In genomic region chr15:93066103-93066725, GRCh38 we compare ENCODE assay signal across 23 cellular contexts. TPM values are rescaled to one million over a fixed set of nuclear protein-coding genes. Genes with fewer than 3 reads are reported as not detected.
DNase-seq lines count a peak whose midpoint lies in the region; ATAC-seq and TF ChIP-seq lines count a peak whose summit lies in the region.
"Had no signal": no experiment of that assay in that cellular context is flagged by ENCODE, and none has a peak within 500 bp of the region (broad histone marks: within the 10 kb centered on the region; RNA-seq: fewer than 3 reads in every experiment).

No MANE protein-coding gene starts in this region.

- H3K27ac Mint-ChIP-seq in neural progenitor cell: no peak overlapping the region
- no peak overlapping the region for H3K27ac Mint-ChIP-seq in CD4-positive, alpha-beta T cell
- H3K27ac Mint-ChIP-seq: activated CD4-positive, alpha-beta memory T cell treated with anti-CD3 and anti-CD28 coated beads, Interleukin-2, amount 10 ng/mL, durations not matched to agents 7 days and 5 days; activated naive CD8-positive, alpha-beta T cell treated with anti-CD3 and anti-CD28 coated beads for 36 hours; T-helper 17 cell had no signal

- H3F3A ChIP-seq in neural progenitor cell (ENCODE audit: low read depth): peaks cover 92% of the 10 kb centered on the region

- H3K4me1 Mint-ChIP-seq in neural progenitor cell: peaks cover 78% of the 10 kb centered on the region
- no peaks in the 10 kb centered on the region for H3K4me1 Mint-ChIP-seq in CD4-positive, alpha-beta T cell (ENCODE audit: low read depth)
- H3K4me1 Mint-ChIP-seq: activated CD4-positive, alpha-beta memory T cell treated with anti-CD3 and anti-CD28 coated beads, Interleukin-2, amount 10 ng/mL, durations not matched to agents 7 days and 5 days had no signal

- H4K20me1 ChIP-seq in neural progenitor cell (ENCODE audit: low read depth): peaks cover 98% of the 10 kb centered on the region

- DNase-seq in dorsolateral prefrontal cortex (no peak), neural progenitor cell (ENCODE audit: low spot score) (no peak), suprapubic skin (ENCODE audit: low spot score in 2 of 2) (peak in 1 of 2 donors; percentile 67), AG20443 (ENCODE audit: low spot score) (no peak), HEK293T (ENCODE audit: extremely low spot score) (no peak)
- no peak for DNase-seq in CD4-positive, alpha-beta T cell
- DNase-seq: activated CD4-positive, alpha-beta memory T cell treated with anti-CD3 and anti-CD28 coated beads, Interleukin-2, amount 10 ng/mL, durations not matched to agents 7 days and 5 days; activated naive CD8-positive, alpha-beta T cell treated with anti-CD3 and anti-CD28 coated beads for 36 hours; Calu3; glutamatergic neuron; islet precursor cell; Karpas-422; NCI-H1436 treated with DMSO at 0.1 percent for 48 hours; NCI-H446; NCI-H82; SK-N-SH; stimulated activated naive CD4-positive, alpha-beta T cell treated with Interleukin-2 at 50 U/mL for 16 hours; T-helper 17 cell had no signal

- H3K27me3 ChIP-seq in dorsolateral prefrontal cortex (peaks cover 0 to 31% (median 0%) of the 10 kb centered on the region in 45 donors), neural progenitor cell (no peaks in the 10 kb centered on the region), suprapubic skin (no peaks in the 10 kb centered on the region)
- H3K27me3 ChIP-seq in CD4-positive, alpha-beta T cell (ENCODE audit: control insufficient read depth, insufficient read depth, low read length): peaks cover 13% of the 10 kb centered on the region

- POLR2A ChIA-PET in HEK293 (lab: Yijun Ruan, JAX): no interaction called here
- POLR2A ChIA-PET in HEK293T (lab: Yijun Ruan, JAX): no interaction called here
- POLR2A ChIA-PET in CD4-positive, alpha-beta T cell (lab: Charles Lee): no interaction called here

- H3K36me3 ChIP-seq in HEK293 (ENCODE audit: control insufficient read depth in 2 of 2, insufficient read depth in 1 of 2, low read length in 2 of 2) (peaks cover 6 to 22% of the 10 kb centered on the region in 2 experiments; a peak in 2 of 3 replicates), neural progenitor cell (peaks cover 6% of the 10 kb centered on the region), suprapubic skin (peaks cover 5% of the 10 kb centered on the region)

- no peak overlapping the region for H3K4me3 ChIP-seq in HEK293 (ENCODE audit: low read depth, low read length)
- H3K4me3 ChIP-seq in dorsolateral prefrontal cortex: peak overlapping the region in 1 of 59 donors; percentile 17
- H3K4me3 ChIP-seq in neural progenitor cell: no peak overlapping the region
- H3K4me3 ChIP-seq in suprapubic skin: no peak overlapping the region
- H3K4me3 ChIP-seq: lung had no signal

- TF ChIP-seq CTCF in HEK293 (tag by site-specific recombination; IDR thresholded peaks at IDR 0.05) (no peak), dorsolateral prefrontal cortex (IDR thresholded peaks at IDR 0.05 in 54 of 56, conservative IDR thresholded peaks at IDR 0.05 in 2 of 56; ENCODE audit: low read depth in 1 of 56, partially characterized antibody in 56 of 56) (no peak), neural progenitor cell (IDR thresholded peaks at IDR 0.05) (no peak), suprapubic skin (IDR thresholded peaks at IDR 0.05) (no peak)
- no peak for TF ChIP-seq CTCF in CD4-positive, alpha-beta T cell (IDR thresholded peaks at IDR 0.05)

- no peak for TF ChIP-seq POLR2A in suprapubic skin (IDR thresholded peaks at IDR 0.05)

- intact Hi-C loops in dorsolateral prefrontal cortex (cut with DNase I): no loop called here
- intact Hi-C loops in CD4-positive, alpha-beta T cell (cut with DNase I, micrococcal nuclease): no loop called here

- no peak overlapping the region for H3K4me3 Mint-ChIP-seq in neural progenitor cell
- H3K4me3 Mint-ChIP-seq in CD4-positive, alpha-beta T cell: no peak overlapping the region
- H3K4me3 Mint-ChIP-seq: activated CD4-positive, alpha-beta memory T cell treated with anti-CD3 and anti-CD28 coated beads, Interleukin-2, amount 10 ng/mL, durations not matched to agents 7 days and 5 days; activated naive CD8-positive, alpha-beta T cell treated with anti-CD3 and anti-CD28 coated beads for 36 hours; T-helper 17 cell had no signal

- H3K9me3 Mint-ChIP-seq in neural progenitor cell: peaks cover 5% of the 10 kb centered on the region
- no peaks in the 10 kb centered on the region for H3K9me3 Mint-ChIP-seq in CD4-positive, alpha-beta T cell
- H3K9me3 Mint-ChIP-seq: activated CD4-positive, alpha-beta memory T cell treated with anti-CD3 and anti-CD28 coated beads, Interleukin-2, amount 10 ng/mL, durations not matched to agents 7 days and 5 days; activated naive CD8-positive, alpha-beta T cell treated with anti-CD3 and anti-CD28 coated beads for 36 hours had no signal

- H3K9ac ChIP-seq in neural progenitor cell: no peak overlapping the region
- H3K9ac ChIP-seq: SK-N-SH had no signal

- H3K4me2 ChIP-seq in neural progenitor cell: no peak overlapping the region
- H3K4me2 ChIP-seq: SK-N-SH had no signal

- peaks cover 37% of the 10 kb centered on the region for H3K36me3 Mint-ChIP-seq in neural progenitor cell
- H3K36me3 Mint-ChIP-seq in CD4-positive, alpha-beta T cell (ENCODE audit: low read depth): no peaks in the 10 kb centered on the region
- H3K36me3 Mint-ChIP-seq: activated naive CD8-positive, alpha-beta T cell treated with anti-CD3 and anti-CD28 coated beads for 36 hours had no signal

- no peaks in the 10 kb centered on the region for H3K9me3 ChIP-seq in HEK293 (ENCODE audit: control insufficient read depth, insufficient read depth, low read depth, low read length)
- no peaks in the 10 kb centered on the region for H3K9me3 ChIP-seq in neural progenitor cell (ENCODE audit: low read depth)
- H3K9me3 ChIP-seq in suprapubic skin: no peaks in the 10 kb centered on the region
- H3K9me3 ChIP-seq in CD4-positive, alpha-beta T cell (ENCODE audit: control insufficient read depth, low read length): no peaks in the 10 kb centered on the region
- H3K9me3 ChIP-seq: SK-N-SH had no signal

- H2AFZ ChIP-seq in neural progenitor cell (replicated peaks): no peak overlapping the region

- CTCF ChIA-PET in HEK293 (lab: Yijun Ruan, JAX) (interaction anchor here (0.6 to 0.9 kb wide), 4 partner anchors 345 to 1164 kb away, joined by 3 to 4 read pairs (median 4); no protein-coding TSS in a partner anchor), HEK293T (lab: Yijun Ruan, JAX) (interaction anchor here (0.6 kb wide), 1 partner anchor 21 kb away, joined by 3 read pairs; no protein-coding TSS in a partner anchor)
- CTCF ChIA-PET in CD4-positive, alpha-beta T cell (lab: Charles Lee): no interaction called here

- 88% methylated on average over 32 of the region's 45 CpGs for WGBS in suprapubic skin

- TF ChIP-seq EP300 in suprapubic skin (IDR thresholded peaks at IDR 0.05): peak; percentile 80

- no peak for ATAC-seq in CD4-positive, alpha-beta T cell (ENCODE audit: poor library complexity)
- ATAC-seq: activated CD4-positive, CD25-positive, alpha-beta regulatory T cell treated with anti-CD3 and anti-CD28 coated beads, Interleukin-2, amount 50 U/mL, for 24 hours; T-helper 17 cell had no signal

- peaks cover 45% of the 10 kb centered on the region for H3K4me1 ChIP-seq in HEK293 (ENCODE audit: control insufficient read depth, insufficient read depth, low read length)
- peaks cover 89% of the 10 kb centered on the region for H3K4me1 ChIP-seq in neural progenitor cell
- peaks cover 61% of the 10 kb centered on the region for H3K4me1 ChIP-seq in suprapubic skin

- H3K27ac ChIP-seq in HEK293 (ENCODE audit: extremely low read depth, low read depth, low read length): no peak overlapping the region
- peak overlapping the region in 45 of 59 donors; percentile 4 to 79 (median 45) for H3K27ac ChIP-seq in dorsolateral prefrontal cortex
- peak overlapping the region; percentile 85 for H3K27ac ChIP-seq in neural progenitor cell
- H3K27ac ChIP-seq in suprapubic skin: no peak overlapping the region
- H3K27ac ChIP-seq in CD4-positive, alpha-beta T cell (ENCODE audit: low read depth, low read length): no peak overlapping the region
- H3K27ac ChIP-seq: C4-2B had no signal

- peaks cover 3% of the 10 kb centered on the region for H3K27me3 Mint-ChIP-seq in neural progenitor cell (ENCODE audit: insufficient read depth, low read depth)
- peaks cover 26% of the 10 kb centered on the region for H3K27me3 Mint-ChIP-seq in CD4-positive, alpha-beta T cell

- peaks cover 98% of the 10 kb centered on the region for H3K79me2 ChIP-seq in neural progenitor cell (ENCODE audit: low read depth)

TF ChIP-seq in HEK293, 187 proteins besides CTCF, POLR2A, EP300 and RAD21 (continues in another document):
- TF ChIP-seq KLF1 (tag by site-specific recombination; IDR thresholded peaks at IDR 0.05) (no peak), GLIS2 (tag by site-specific recombination; IDR thresholded peaks at IDR 0.05) (no peak), ZNF121 (tag by site-specific recombination; IDR thresholded peaks at IDR 0.05) (no peak), OSR2 (tag by site-specific recombination; IDR thresholded peaks at IDR 0.05) (no peak)

TF ChIP-seq in HEK293T, 16 proteins besides CTCF, POLR2A, EP300 and RAD21:
- TF ChIP-seq PKNOX1 (IDR thresholded peaks at IDR 0.05) (no peak), NFRKB (IDR thresholded peaks at IDR 0.05) (no peak), ARNT (IDR thresholded peaks at IDR 0.05) (no peak), BHLHE40 (IDR thresholded peaks at IDR 0.05; ENCODE audit: borderline replicate concordance) (no peak), L3MBTL2 (conservative IDR thresholded peaks at IDR 0.05) (no peak), LEF1 (IDR thresholded peaks at IDR 0.05; ENCODE audit: borderline replicate concordance) (no peak), TARDBP (IDR thresholded peaks at IDR 0.05) (no peak)

RNA-seq across cellular contexts. Expression of gene RGMA, which starts 22.8 kb away (rescaled TPM):
- total RNA-seq in dorsolateral prefrontal cortex: 100 to 1,000 TPM in 17 of 120 experiments, 10 to 100 TPM in 103; 48.2 to 210 (median 77.1) TPM
- total RNA-seq in neural progenitor cell (ENCODE audit: low replicate concordance): 41.4 and 85.1 TPM in 2 replicates
- total RNA-seq in suprapubic skin: 10 to 100 TPM; 11.1 to 18.7 (median 15.6) TPM
- not detected for total RNA-seq in CD4-positive, alpha-beta T cell
- total RNA-seq: RPMI7951, T-helper 17 cell had no signal

Comparison
In these comparisons a context has a peak if more than half of its experiments do, and no peak if none do; other contexts are left out.
1. H3K27ac ChIP-seq: peak in dorsolateral prefrontal cortex (45 of 59) and neural progenitor cell (single experiment); none in HEK293 (single experiment), suprapubic skin (single experiment) and CD4-positive, alpha-beta T cell (single experiment).
2. RNA of gene RGMA, which starts 22.8 kb away (total RNA-seq): 48.2 to 210 TPM in dorsolateral prefrontal cortex, 41.4 to 85.1 TPM in neural progenitor cell and 11.1 to 18.7 TPM in suprapubic skin; not detected in CD4-positive, alpha-beta T cell; every median in the first group is over 10 times any median in the second.